Comparison of ENCODE assay signal across 18 cellular contexts in the genomic region with DNA sequence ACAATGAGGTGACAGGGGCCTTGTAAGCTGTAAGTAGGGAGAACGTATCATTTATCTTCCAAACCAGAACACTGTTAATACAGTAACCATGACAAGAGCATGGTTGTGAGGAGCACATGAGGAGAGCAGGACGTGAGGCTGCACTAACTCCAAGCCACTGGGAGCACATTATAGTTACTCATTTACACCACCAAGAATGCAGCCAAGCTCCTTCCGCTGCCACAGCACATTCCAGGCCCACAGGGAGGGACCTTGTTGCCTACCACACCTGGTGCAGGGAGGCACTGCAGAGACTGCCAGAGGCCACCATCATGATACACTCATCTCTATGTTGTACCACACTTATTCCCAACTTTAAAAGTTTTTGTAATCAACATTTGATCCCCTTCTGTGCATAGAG. TPM values are rescaled to one million over a fixed set of nuclear protein-coding genes. Genes with fewer than 3 reads are reported as not detected.
A peak's percentile ranks its signal among the peaks of the same experiment; 100 is the strongest.
DNase-seq lines count a peak whose midpoint lies in the region; ATAC-seq and TF ChIP-seq lines count a peak whose summit lies in the region.
"Had no signal": no experiment of that assay in that cellular context is flagged by ENCODE, and none has a peak within 500 bp of the region (broad histone marks: within the 10 kb centered on the region; RNA-seq: fewer than 3 reads in every experiment).

No MANE protein-coding gene starts in this region.

- CTCF ChIA-PET in SK-N-SH (lab: Yijun Ruan, JAX): interaction anchor here (0.6 to 21.6 kb wide), 31 partner anchors 10 to 198 kb away, joined by 3 to 267 read pairs (median 8); a partner anchor contains a TSS

- H3K4me2 ChIP-seq in SK-N-SH: 0 out of 2 replicates have a peak overlapping the region, but pooled peaks have one; percentile 65

- H3K79me2 ChIP-seq in SK-N-SH (ENCODE audit: insufficient read depth): peaks cover 84% of the 10 kb centered on the region

- H3K27me3 ChIP-seq in SK-N-SH (ENCODE audit: insufficient read depth): no peaks in the 10 kb centered on the region
- H3K27me3 ChIP-seq: gastroesophageal sphincter, Peyer's patch had no signal

- ATAC-seq in SK-N-SH treated with all-trans-retinoic acid at 6 μM for 48 hours (no peak), GM21515 (IDR thresholded peaks at IDR 0.05; ENCODE audit: unreplicated experiment) (no peak)
- no peak for ATAC-seq in activated naive CD8-positive, alpha-beta T cell treated with anti-CD3 and anti-CD28 coated beads, Interleukin-2, amount 50 U/mL, for 24 hours

- no peak overlapping the region for H2AFZ ChIP-seq in SK-N-SH (ENCODE audit: low read depth)

- no peaks in the 10 kb centered on the region for H3K9me3 Mint-ChIP-seq in activated naive CD8-positive, alpha-beta T cell treated with anti-CD3 and anti-CD28 coated beads, Interleukin-2, amount 50 U/mL, for 24 hours
- H3K9me3 Mint-ChIP-seq: activated CD4-positive, alpha-beta T cell treated with anti-CD3 and anti-CD28 coated beads, Interleukin-2, amount 10 ng/mL, durations not matched to agents 7 days and 5 days; activated naive CD4-positive, alpha-beta T cell treated with anti-CD3 and anti-CD28 coated beads, Interleukin-2, amount 50 U/mL, for 72 hours; CD14-positive monocyte; immature natural killer cell; stimulated activated naive CD8-positive, alpha-beta T cell treated with anti-CD3 and anti-CD28 coated beads, Interleukin-15, amount 100 ng/mL, for 72 hours had no signal

- H3K4me1 Mint-ChIP-seq in activated naive CD8-positive, alpha-beta T cell treated with anti-CD3 and anti-CD28 coated beads, Interleukin-2, amount 50 U/mL, for 24 hours: no peaks in the 10 kb centered on the region
- H3K4me1 Mint-ChIP-seq: activated CD4-positive, alpha-beta T cell treated with anti-CD3 and anti-CD28 coated beads, Interleukin-2, amount 10 ng/mL, durations not matched to agents 7 days and 5 days had no signal

- H3K9me3 ChIP-seq in SK-N-SH: no peaks in the 10 kb centered on the region
- H3K9me3 ChIP-seq: gastroesophageal sphincter, neutrophil, Peyer's patch had no signal

- TF ChIP-seq EP300 in SK-N-SH (IDR thresholded peaks at IDR 0.05; ENCODE audit: borderline replicate concordance in 1 of 2, low read depth in 1 of 2, low read length in 1 of 2): no peak

- 0 out of 2 replicates have a peak overlapping the region, but pooled peaks have one; percentile 4 for H3K9ac ChIP-seq in SK-N-SH

- peaks cover 0 to 33% of the 10 kb centered on the region in 2 experiments for H3K36me3 ChIP-seq in SK-N-SH (replicated peaks in 1 of 2; ENCODE audit: control insufficient read depth in 1 of 2, insufficient read depth in 2 of 2, low read length in 1 of 2)
- H3K36me3 ChIP-seq: neutrophil had no signal

- peaks cover 2 to 13% of the 10 kb centered on the region in 2 experiments; a peak in 2 of 4 replicates for H3K4me1 ChIP-seq in SK-N-SH (ENCODE audit: control insufficient read depth in 1 of 2, insufficient read depth in 2 of 2, low read depth in 1 of 2, low read length in 1 of 2)

- H3K4me3 ChIP-seq in SK-N-SH (ENCODE audit: low read depth in 2 of 2, low read length in 1 of 2) (no peak overlapping the region), epithelial cell of esophagus (ENCODE audit: low read length) (no peak overlapping the region), foreskin fibroblast (ENCODE audit: low read depth in 1 of 2, low read length in 2 of 2) (no peak overlapping the region)
- H3K4me3 ChIP-seq: coronary artery, gastroesophageal sphincter, Peyer's patch had no signal

- no peak overlapping the region for H3K27ac ChIP-seq in SK-N-SH (ENCODE audit: low read depth in 2 of 2, low read length in 1 of 2)
- H3K27ac ChIP-seq: 22Rv1, coronary artery, gastroesophageal sphincter, neutrophil, Peyer's patch had no signal

- H3K27me3 Mint-ChIP-seq in activated naive CD8-positive, alpha-beta T cell treated with anti-CD3 and anti-CD28 coated beads, Interleukin-2, amount 50 U/mL, for 24 hours: no peaks in the 10 kb centered on the region
- H3K27me3 Mint-ChIP-seq: activated CD4-positive, alpha-beta T cell treated with anti-CD3 and anti-CD28 coated beads, Interleukin-2, amount 10 ng/mL, durations not matched to agents 7 days and 5 days; stimulated activated naive CD8-positive, alpha-beta T cell treated with anti-CD3 and anti-CD28 coated beads, Interleukin-15, amount 100 ng/mL, for 72 hours had no signal

- no peak for TF ChIP-seq RAD21 in SK-N-SH (IDR thresholded peaks at IDR 0.05; ENCODE audit: low read length)

- peaks cover 51% of the 10 kb centered on the region for H4K20me1 ChIP-seq in SK-N-SH (ENCODE audit: insufficient read depth)

- H3K36me3 Mint-ChIP-seq in activated naive CD8-positive, alpha-beta T cell treated with anti-CD3 and anti-CD28 coated beads, Interleukin-2, amount 50 U/mL, for 24 hours (ENCODE audit: low read depth): no peaks in the 10 kb centered on the region
- H3K36me3 Mint-ChIP-seq: activated naive CD4-positive, alpha-beta T cell treated with anti-CD3 and anti-CD28 coated beads, Interleukin-2, amount 50 U/mL, for 72 hours; CD14-positive monocyte; immature natural killer cell had no signal

- DNase-seq in SK-N-SH (no peak), epithelial cell of esophagus (ENCODE audit: low read depth) (peak; percentile 22), mucosa of gallbladder (ENCODE audit: low spot score) (peak; percentile 28), foreskin fibroblast (no peak), anterior cingulate cortex (lab: John Stamatoyannopoulos, UW) (no peak)
- DNase-seq in activated naive CD8-positive, alpha-beta T cell treated with anti-CD3 and anti-CD28 coated beads, Interleukin-2, amount 50 U/mL, for 24 hours: no peak

- TF ChIP-seq CTCF in SK-N-SH (IDR thresholded peaks at IDR 0.05) (no peak), epithelial cell of esophagus (IDR thresholded peaks at IDR 0.05; ENCODE audit: insufficient read depth, low read depth, low read length, missing control alignments) (no peak), foreskin fibroblast (IDR thresholded peaks at IDR 0.05; ENCODE audit: low read depth, low read length) (no peak)

- peaks cover 1% of the 10 kb centered on the region for H3F3A ChIP-seq in SK-N-SH (replicated peaks; ENCODE audit: insufficient read depth)

- H3K9me2 ChIP-seq in SK-N-SH: no peaks in the 10 kb centered on the region

- 93% methylated on average over 3 of the region's 3 CpGs for WGBS in SK-N-SH (ENCODE audit: low lambda C conversion rate)

- H3K4me3 Mint-ChIP-seq in activated naive CD8-positive, alpha-beta T cell treated with anti-CD3 and anti-CD28 coated beads, Interleukin-2, amount 50 U/mL, for 24 hours: no peak overlapping the region
- H3K4me3 Mint-ChIP-seq: activated CD4-positive, alpha-beta T cell treated with anti-CD3 and anti-CD28 coated beads, Interleukin-2, amount 10 ng/mL, durations not matched to agents 7 days and 5 days; CD14-positive monocyte; immature natural killer cell; stimulated activated naive CD8-positive, alpha-beta T cell treated with anti-CD3 and anti-CD28 coated beads, Interleukin-15, amount 100 ng/mL, for 72 hours had no signal

- POLR2A ChIA-PET in SK-N-SH (lab: Yijun Ruan, JAX): no interaction called here

- H3K27ac Mint-ChIP-seq in activated naive CD8-positive, alpha-beta T cell treated with anti-CD3 and anti-CD28 coated beads, Interleukin-2, amount 50 U/mL, for 24 hours: no peak overlapping the region
- H3K27ac Mint-ChIP-seq: activated CD4-positive, alpha-beta T cell treated with anti-CD3 and anti-CD28 coated beads, Interleukin-2, amount 10 ng/mL, durations not matched to agents 7 days and 5 days; CD14-positive monocyte; immature natural killer cell had no signal

TF ChIP-seq in SK-N-SH, 30 proteins besides CTCF, POLR2A, EP300 and RAD21 (continues in another document):
- TF ChIP-seq POLR2AphosphoS5 (IDR thresholded peaks at IDR 0.05; ENCODE audit: low read depth, low read length) (no peak), CHD2 (IDR thresholded peaks at IDR 0.05; ENCODE audit: low read length, partially characterized antibody) (no peak), GATA2 (CRISPR knock-in tag; IDR thresholded peaks at IDR 0.05) (no peak), JUND (IDR thresholded peaks at IDR 0.05) (no peak)
- TF ChIP-seq, protein P1, sequence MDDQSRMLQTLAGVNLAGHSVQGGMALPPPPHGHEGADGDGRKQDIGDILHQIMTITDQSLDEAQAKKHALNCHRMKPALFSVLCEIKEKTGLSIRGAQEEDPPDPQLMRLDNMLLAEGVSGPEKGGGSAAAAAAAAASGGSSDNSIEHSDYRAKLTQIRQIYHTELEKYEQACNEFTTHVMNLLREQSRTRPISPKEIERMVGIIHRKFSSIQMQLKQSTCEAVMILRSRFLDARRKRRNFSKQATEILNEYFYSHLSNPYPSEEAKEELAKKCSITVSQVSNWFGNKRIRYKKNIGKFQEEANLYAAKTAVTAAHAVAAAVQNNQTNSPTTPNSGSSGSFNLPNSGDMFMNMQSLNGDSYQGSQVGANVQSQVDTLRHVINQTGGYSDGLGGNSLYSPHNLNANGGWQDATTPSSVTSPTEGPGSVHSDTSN (IDR thresholded peaks at IDR 0.05): no peak

TF ChIP-seq in SK-N-SH treated with all-trans-retinoic acid at 6 μM for 48 hours, 23 proteins besides CTCF, POLR2A, EP300 and RAD21:
- TF ChIP-seq TOX (CRISPR knock-in tag; IDR thresholded peaks at IDR 0.05; ENCODE audit: borderline replicate concordance): no peak
- no peak for TF ChIP-seq ARNTL (CRISPR knock-in tag; IDR thresholded peaks at IDR 0.05; ENCODE audit: borderline replicate concordance, low read depth)
- TF ChIP-seq BACH2 (CRISPR knock-in tag; IDR thresholded peaks at IDR 0.05; ENCODE audit: borderline replicate concordance): no peak
- TF ChIP-seq GLIS3 (CRISPR knock-in tag; IDR thresholded peaks at IDR 0.05): no peak
- TF ChIP-seq PPARA (CRISPR knock-in tag; IDR thresholded peaks at IDR 0.05; ENCODE audit: borderline replicate concordance): no peak
- no peak for TF ChIP-seq ZNF8 (CRISPR knock-in tag; IDR thresholded peaks at IDR 0.05)
- TF ChIP-seq ZFP30 (CRISPR knock-in tag; IDR thresholded peaks at IDR 0.05): no peak
- TF ChIP-seq ZC3H10 (CRISPR knock-in tag; IDR thresholded peaks at IDR 0.05): no peak

RNA-seq across cellular contexts. Expression of a gene that starts 13.5 kb away (rescaled TPM):
- 9.9 and 11.0 TPM in 2 replicates for polyA plus RNA-seq in SK-N-SH (2012; rRNA removed)
- polyA plus RNA-seq in SK-N-SH (2012; cell fraction: cytosol; rRNA removed): 4.5 and 6.4 TPM in 2 replicates
- polyA plus RNA-seq in SK-N-SH (2012; cell fraction: nucleus; rRNA removed): 36.2 and 48.1 TPM in 2 replicates
- total RNA-seq in mucosa of gallbladder: 21.9 TPM

RNA-seq across cellular contexts. Expression of a gene that starts 27.8 kb away (rescaled TPM):
- 16.4 and 17.1 TPM in 2 replicates for polyA plus RNA-seq in SK-N-SH (2012; rRNA removed)
- 12.4 and 17.2 TPM in 2 replicates for polyA plus RNA-seq in SK-N-SH (2012; cell fraction: cytosol; rRNA removed)
- 19.9 and 24.8 TPM in 2 replicates for polyA plus RNA-seq in SK-N-SH (2012; cell fraction: nucleus; rRNA removed)
- 63.0 TPM for total RNA-seq in mucosa of gallbladder

Comparison
In these comparisons a context has a peak if more than half of its experiments do, and no peak if none do; other contexts are left out.
1. DNase-seq: peak in epithelial cell of esophagus (single experiment) and mucosa of gallbladder (single experiment); none in SK-N-SH (single experiment), activated naive CD8-positive, alpha-beta T cell treated with anti-CD3 and anti-CD28 coated beads, Interleukin-2, amount 50 U/mL, for 24 hours (single experiment), foreskin fibroblast (0 of 2) and anterior cingulate cortex (0 of 58).